ENCODE assay signal across 24 cellular contexts in genomic region chr3:193771736-193772135, GRCh38.
"Had no signal": no experiment of that assay in that cellular context is flagged by ENCODE, and none has a peak within 500 bp of the region (broad histone marks: within the 10 kb centered on the region; RNA-seq: fewer than 3 reads in every experiment).

No MANE protein-coding gene starts in this region.

- H2AFZ ChIP-seq: hepatocyte had no signal

- H3K4me2 ChIP-seq: hepatocyte had no signal

- H3K36me3 Mint-ChIP-seq: activated naive CD8-positive, alpha-beta T cell treated with anti-CD3 and anti-CD28 coated beads for 36 hours; immature natural killer cell; T-cell had no signal

- H3K9me3 ChIP-seq: breast epithelium, left ventricle myocardium inferior, prostate gland, right atrium auricular region, tibial artery had no signal

- H3K9me3 Mint-ChIP-seq: activated naive CD8-positive, alpha-beta T cell treated with anti-CD3 and anti-CD28 coated beads for 36 hours; activated T-cell treated with anti-CD3 and anti-CD28 coated beads, Interleukin-2, amount 50 U/mL, for 24 hours; central memory CD8-positive, alpha-beta T cell; T-cell; T-helper 2 cell treated with Interferon-gamma antibody and Interleukin-4, amounts not matched to agents 5 μg/mL and 100 μg/mL, for 36 hours had no signal

- H3K4me1 Mint-ChIP-seq: central memory CD8-positive, alpha-beta T cell; immature natural killer cell had no signal

- H3K27ac ChIP-seq: breast epithelium, hepatocyte, left ventricle myocardium inferior, prostate gland, right atrium auricular region, tibial artery, VCaP had no signal

- ATAC-seq: activated CD4-positive, CD25-positive, alpha-beta regulatory T cell treated with anti-CD3 and anti-CD28 coated beads, Interleukin-2, amount 50 U/mL, for 24 hours; esophagus mucosa; stimulated activated naive CD8-positive, alpha-beta T cell treated with anti-CD3 and anti-CD28 coated beads, Interleukin-15, Interleukin-2, amounts not matched to agents 100 U/mL and 50 U/mL, for 24 hours; T-cell had no signal

- H3K27ac Mint-ChIP-seq: activated naive CD8-positive, alpha-beta T cell treated with anti-CD3 and anti-CD28 coated beads for 36 hours; activated T-cell treated with anti-CD3 and anti-CD28 coated beads, Interleukin-2, amount 50 U/mL, for 24 hours; immature natural killer cell; T-cell; T-helper 2 cell treated with Interferon-gamma antibody and Interleukin-4, amounts not matched to agents 5 μg/mL and 100 μg/mL, for 36 hours had no signal

- H3K4me3 Mint-ChIP-seq: activated naive CD8-positive, alpha-beta T cell treated with anti-CD3 and anti-CD28 coated beads for 36 hours; activated T-cell treated with anti-CD3 and anti-CD28 coated beads, Interleukin-2, amount 50 U/mL, for 24 hours; central memory CD8-positive, alpha-beta T cell; immature natural killer cell; T-cell; T-helper 2 cell treated with Interferon-gamma antibody and Interleukin-4, amounts not matched to agents 5 μg/mL and 100 μg/mL, for 36 hours had no signal

- H3K79me2 ChIP-seq: hepatocyte had no signal

- DNase-seq: activated CD4-positive, alpha-beta T cell treated with anti-CD3 and anti-CD28 coated beads, Interleukin-2, amount 50 U/mL, for 1 hour; activated CD8-positive, alpha-beta memory T cell treated with anti-CD3 and anti-CD28 coated beads for 24 hours; activated CD8-positive, alpha-beta memory T cell treated with anti-CD3 and anti-CD28 coated beads, Interleukin-2, amount 50 U/mL, for 4 hours; activated naive CD4-positive, alpha-beta T cell treated with Interleukin-2 at 50 U/mL for 16 hours; activated naive CD8-positive, alpha-beta T cell treated with anti-CD3 and anti-CD28 coated beads for 36 hours; activated T-cell treated with anti-CD3 and anti-CD28 coated beads, Interleukin-2, amount 50 U/mL, for 24 hours; effector memory CD4-positive, alpha-beta T cell; glutamatergic neuron; immature natural killer cell; left ventricle myocardium inferior; stimulated activated CD4-positive, alpha-beta T cell treated with anti-CD3 and anti-CD28 coated beads, Interleukin-12 subunit alpha, Interleukin-12 subunit beta, amount 100 ng/mL, for 4 hours; stimulated activated CD4-positive, alpha-beta T cell treated with anti-CD3 and anti-CD28 coated beads, Interleukin-4, amount 100 ng/mL, for 4 hours; stimulated activated naive CD8-positive, alpha-beta T cell treated with anti-CD3 and anti-CD28 coated beads, Interleukin-15, Interleukin-2, amounts not matched to agents 100 U/mL and 50 U/mL, for 24 hours; T-cell; tibial artery had no signal

- H3K36me3 ChIP-seq: breast epithelium, left ventricle myocardium inferior, prostate gland, right atrium auricular region, tibial artery had no signal

- H3K27me3 ChIP-seq: breast epithelium, hepatocyte, right atrium auricular region had no signal

- H3K4me3 ChIP-seq: breast epithelium, hepatocyte, left ventricle myocardium inferior, prostate gland, right atrium auricular region, tibial artery had no signal

- H3K27me3 Mint-ChIP-seq: activated naive CD8-positive, alpha-beta T cell treated with anti-CD3 and anti-CD28 coated beads for 36 hours had no signal

- H3K4me1 ChIP-seq: breast epithelium, left ventricle myocardium inferior, prostate gland, right atrium auricular region, tibial artery had no signal
